16 cellular contexts compared by ENCODE assay signal in the genomic region with DNA sequence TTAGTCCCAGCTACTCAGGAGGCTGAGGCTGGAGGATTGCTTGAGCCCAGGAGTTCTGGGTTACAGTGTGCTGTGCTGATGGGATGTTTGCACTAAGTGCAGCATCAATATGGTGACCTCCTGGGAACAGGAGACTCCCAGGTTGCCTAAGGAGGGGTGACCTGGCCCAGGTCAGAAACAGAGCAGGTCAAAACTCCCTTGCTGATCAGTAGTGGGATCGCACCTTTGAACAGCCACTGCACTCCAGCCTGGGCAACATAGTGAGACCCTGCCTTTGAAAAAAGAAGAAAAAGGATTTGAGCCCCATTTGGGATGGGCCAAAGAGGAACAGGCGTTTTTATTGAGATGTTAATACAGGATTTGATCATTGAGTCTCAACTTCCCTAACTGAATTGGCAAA.
"Had no signal": no experiment of that assay in that cellular context is flagged by ENCODE, and none has a peak within 500 bp of the region (broad histone marks: within the 10 kb centered on the region; RNA-seq: fewer than 3 reads in every experiment).

No MANE protein-coding gene starts in this region.

- H3K9me3 Mint-ChIP-seq: naive thymus-derived CD8-positive, alpha-beta T cell had no signal

- DNase-seq: effector memory CD4-positive, alpha-beta T cell; esophagus squamous epithelium; foreskin fibroblast; glutamatergic neuron; islet precursor cell; mucosa of descending colon; naive thymus-derived CD8-positive, alpha-beta T cell; posterior cingulate gyrus; sigmoid colon; stimulated activated CD4-positive, alpha-beta T cell treated with anti-CD3 and anti-CD28 coated beads, Interleukin-2, amount 100 ng/mL, for 24 hours; stimulated activated CD4-positive, alpha-beta T cell treated with anti-CD3 and anti-CD28 coated beads, Interleukin-4, amount 100 ng/mL, for 4 hours; stimulated activated naive CD8-positive, alpha-beta T cell treated with anti-CD3 and anti-CD28 coated beads, Interleukin-15, Interleukin-2, amounts not matched to agents 100 U/mL and 50 U/mL, for 24 hours; tibial artery; upper lobe of right lung had no signal

- ATAC-seq: gastroesophageal sphincter; left lobe of liver; mucosa of descending colon; naive thymus-derived CD8-positive, alpha-beta T cell; stimulated activated naive CD8-positive, alpha-beta T cell treated with anti-CD3 and anti-CD28 coated beads, Interleukin-15, Interleukin-2, amounts not matched to agents 100 U/mL and 50 U/mL, for 24 hours; upper lobe of right lung had no signal

- H3K4me3 Mint-ChIP-seq: naive thymus-derived CD8-positive, alpha-beta T cell had no signal

- H3K27me3 Mint-ChIP-seq: naive thymus-derived CD8-positive, alpha-beta T cell had no signal
